In genomic region chr6:149200282-149200936, GRCh38 we compare ENCODE assay signal across 1 cellular context.
TF ChIP-seq lines count a peak whose summit lies in the region.

No MANE protein-coding gene starts in this region.

TF ChIP-seq in GM23338, 12 proteins besides CTCF, POLR2A, EP300 and RAD21 (continued from another document):
- TF ChIP-seq ZNF462 (CRISPR knock-in tag; IDR thresholded peaks at IDR 0.05) = no peak
